Comparison of ENCODE assay signal across 1 cellular context in the genomic region with DNA sequence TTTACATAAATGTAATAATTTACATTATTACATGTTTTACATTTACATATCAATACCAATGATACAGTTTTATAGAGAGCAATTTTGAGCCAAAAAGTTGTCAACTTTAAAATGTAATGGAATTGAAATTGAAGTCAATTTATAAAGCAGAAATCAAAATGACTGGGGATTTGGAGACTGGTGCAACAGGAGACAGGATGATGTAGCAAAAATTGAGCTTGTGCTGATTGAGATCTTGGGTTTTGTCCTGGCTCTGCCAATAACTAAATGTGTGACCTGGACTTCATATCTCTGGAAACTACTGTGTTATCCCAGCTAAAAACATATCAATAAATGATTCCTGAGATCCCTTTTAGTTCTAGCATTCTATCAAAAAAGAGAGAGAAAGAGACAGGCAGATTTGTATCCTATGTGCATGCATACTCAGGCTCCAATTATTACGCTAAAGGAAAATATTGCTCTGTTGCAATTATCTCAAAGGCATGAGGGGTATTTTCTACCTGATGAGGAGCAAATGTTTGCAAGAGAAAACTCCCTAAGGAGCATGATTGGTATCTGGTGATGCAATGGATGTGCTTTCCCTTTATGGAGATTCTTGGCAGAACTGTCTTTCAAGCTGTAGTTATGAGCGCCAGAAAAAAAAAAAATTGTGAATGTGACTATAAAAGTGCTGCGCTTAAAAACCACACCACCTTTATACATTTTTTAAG.
TF ChIP-seq lines count a peak whose summit lies in the region.

No MANE protein-coding gene starts in this region.

TF ChIP-seq in HCT116, 20 proteins besides CTCF, POLR2A, EP300 and RAD21:
- TF ChIP-seq, protein P1, sequence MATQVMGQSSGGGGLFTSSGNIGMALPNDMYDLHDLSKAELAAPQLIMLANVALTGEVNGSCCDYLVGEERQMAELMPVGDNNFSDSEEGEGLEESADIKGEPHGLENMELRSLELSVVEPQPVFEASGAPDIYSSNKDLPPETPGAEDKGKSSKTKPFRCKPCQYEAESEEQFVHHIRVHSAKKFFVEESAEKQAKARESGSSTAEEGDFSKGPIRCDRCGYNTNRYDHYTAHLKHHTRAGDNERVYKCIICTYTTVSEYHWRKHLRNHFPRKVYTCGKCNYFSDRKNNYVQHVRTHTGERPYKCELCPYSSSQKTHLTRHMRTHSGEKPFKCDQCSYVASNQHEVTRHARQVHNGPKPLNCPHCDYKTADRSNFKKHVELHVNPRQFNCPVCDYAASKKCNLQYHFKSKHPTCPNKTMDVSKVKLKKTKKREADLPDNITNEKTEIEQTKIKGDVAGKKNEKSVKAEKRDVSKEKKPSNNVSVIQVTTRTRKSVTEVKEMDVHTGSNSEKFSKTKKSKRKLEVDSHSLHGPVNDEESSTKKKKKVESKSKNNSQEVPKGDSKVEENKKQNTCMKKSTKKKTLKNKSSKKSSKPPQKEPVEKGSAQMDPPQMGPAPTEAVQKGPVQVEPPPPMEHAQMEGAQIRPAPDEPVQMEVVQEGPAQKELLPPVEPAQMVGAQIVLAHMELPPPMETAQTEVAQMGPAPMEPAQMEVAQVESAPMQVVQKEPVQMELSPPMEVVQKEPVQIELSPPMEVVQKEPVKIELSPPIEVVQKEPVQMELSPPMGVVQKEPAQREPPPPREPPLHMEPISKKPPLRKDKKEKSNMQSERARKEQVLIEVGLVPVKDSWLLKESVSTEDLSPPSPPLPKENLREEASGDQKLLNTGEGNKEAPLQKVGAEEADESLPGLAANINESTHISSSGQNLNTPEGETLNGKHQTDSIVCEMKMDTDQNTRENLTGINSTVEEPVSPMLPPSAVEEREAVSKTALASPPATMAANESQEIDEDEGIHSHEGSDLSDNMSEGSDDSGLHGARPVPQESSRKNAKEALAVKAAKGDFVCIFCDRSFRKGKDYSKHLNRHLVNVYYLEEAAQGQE (IDR thresholded peaks at IDR 0.05; ENCODE audit: low read depth) = no peak
- TF ChIP-seq TCF7L2 (IDR thresholded peaks at IDR 0.05; ENCODE audit: borderline replicate concordance, extremely low read depth, insufficient read depth, insufficient read length) = no peak
- no peak for TF ChIP-seq FOSL1 (IDR thresholded peaks at IDR 0.05; ENCODE audit: low read depth)
- TF ChIP-seq ATF3 (IDR thresholded peaks at IDR 0.05) = no peak
- TF ChIP-seq, protein P2, sequence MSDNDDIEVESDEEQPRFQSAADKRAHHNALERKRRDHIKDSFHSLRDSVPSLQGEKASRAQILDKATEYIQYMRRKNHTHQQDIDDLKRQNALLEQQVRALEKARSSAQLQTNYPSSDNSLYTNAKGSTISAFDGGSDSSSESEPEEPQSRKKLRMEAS (IDR thresholded peaks at IDR 0.05) = no peak
- no peak for TF ChIP-seq ZFX (IDR thresholded peaks at IDR 0.05)
